ENCODE assay signal across 14 cellular contexts in genomic region chr20:23087587-23088275, GRCh38. TPM values are rescaled to one million over a fixed set of nuclear protein-coding genes. Genes with fewer than 3 reads are reported as not detected.
DNase-seq lines count a peak whose midpoint lies in the region; ATAC-seq and TF ChIP-seq lines count a peak whose summit lies in the region.
"Had no signal": no experiment of that assay in that cellular context is flagged by ENCODE, and none has a peak within 500 bp of the region (broad histone marks: within the 10 kb centered on the region; RNA-seq: fewer than 3 reads in every experiment).

No MANE protein-coding gene starts in this region.

- peak overlapping the region; percentile 91 to 99 (median 97) for H3K27ac ChIP-seq in heart right ventricle
- peak overlapping the region; percentile 84 for H3K27ac ChIP-seq in parathyroid adenoma
- H3K27ac ChIP-seq in urinary bladder (ENCODE audit: low read depth) = peak overlapping the region; percentile 29
- no peak overlapping the region for H3K27ac ChIP-seq in GM23338 (ENCODE audit: low read depth)
- H3K27ac ChIP-seq: SJSA1 had no signal

- no peaks in the 10 kb centered on the region for H3K9me3 Mint-ChIP-seq in GM23338
- H3K9me3 Mint-ChIP-seq: activated naive CD8-positive, alpha-beta T cell treated with anti-CD3 and anti-CD28 coated beads, Interleukin-2, amount 10 ng/mL, durations not matched to agents 7 days and 5 days; type B pancreatic cell had no signal

- H2AFZ ChIP-seq in parathyroid adenoma = no peak overlapping the region
- H2AFZ ChIP-seq in GM23338 = no peak overlapping the region

- TF ChIP-seq CTCF in heart right ventricle (IDR thresholded peaks at IDR 0.05) (no peak), parathyroid adenoma (IDR thresholded peaks at IDR 0.05) (no peak), GM23338 (conservative IDR thresholded peaks at IDR 0.05; ENCODE audit: low read depth in 2 of 2) (no peak)

- H3K9ac ChIP-seq in parathyroid adenoma = no peak overlapping the region

- H3K9me2 ChIP-seq in GM23338 (ENCODE audit: insufficient read depth) = no peaks in the 10 kb centered on the region

- H3K36me3 ChIP-seq in heart right ventricle (peaks cover 0 to 4% (median 0%) of the 10 kb centered on the region in 9 donors), parathyroid adenoma (ENCODE audit: control insufficient read depth, insufficient read depth, low read length) (no peaks in the 10 kb centered on the region), urinary bladder (ENCODE audit: insufficient read depth) (no peaks in the 10 kb centered on the region), GM23338 (ENCODE audit: insufficient read depth) (no peaks in the 10 kb centered on the region), MG63 (no peaks in the 10 kb centered on the region)
- H3K36me3 ChIP-seq: SJSA1 had no signal

- H3K4me3 Mint-ChIP-seq in GM23338 = no peak overlapping the region
- H3K4me3 Mint-ChIP-seq: activated naive CD8-positive, alpha-beta T cell treated with anti-CD3 and anti-CD28 coated beads, Interleukin-2, amount 10 ng/mL, durations not matched to agents 7 days and 5 days; type B pancreatic cell had no signal

- 72 to 79% methylated on average over 10 of the region's 10 CpGs for WGBS in heart right ventricle, 2 donors
- 84% methylated on average over 10 of the region's 10 CpGs for WGBS in urinary bladder

- ATAC-seq in heart right ventricle (no peak), left ventricle myocardium superior (no peak), GM23338 (no peak)

- H3K4me3 ChIP-seq in heart right ventricle (no peak overlapping the region), parathyroid adenoma (ENCODE audit: low read depth, low read length) (no peak overlapping the region), urinary bladder (ENCODE audit: low read depth, low read length) (no peak overlapping the region), GM23338 (no peak overlapping the region), MG63 (no peak overlapping the region)
- H3K4me3 ChIP-seq: SJSA1 had no signal

- H3K27me3 ChIP-seq in heart right ventricle (no peaks in the 10 kb centered on the region), parathyroid adenoma (ENCODE audit: control insufficient read depth, insufficient read depth, low read length) (no peaks in the 10 kb centered on the region), GM23338 (ENCODE audit: insufficient read depth) (no peaks in the 10 kb centered on the region), MG63 (no peaks in the 10 kb centered on the region)
- H3K27me3 ChIP-seq: SJSA1 had no signal

- H3K4me1 Mint-ChIP-seq in GM23338 = peaks cover 32% of the 10 kb centered on the region

- DNase-seq in heart right ventricle = no peak
- DNase-seq in left ventricle myocardium superior = no peak
- peak; percentile 81 to 87 for DNase-seq in erythroblast (lab: John Stamatoyannopoulos, UW)
- DNase-seq in GM23338 (ENCODE audit: low spot score) = no peak
- DNase-seq in effector CD4-positive, alpha-beta T cell = no peak
- DNase-seq in MG63 = no peak
- DNase-seq: activated CD4-positive, CD25-positive, alpha-beta regulatory T cell; activated naive CD8-positive, alpha-beta T cell treated with anti-CD3 and anti-CD28 coated beads, Interleukin-2, amount 10 ng/mL, durations not matched to agents 7 days and 5 days; NCI-H2029 treated with DMSO at 0.1 percent for 48 hours; NCI-H774 had no signal

- H3K79me2 ChIP-seq in parathyroid adenoma = no peaks in the 10 kb centered on the region
- no peaks in the 10 kb centered on the region for H3K79me2 ChIP-seq in GM23338 (replicated peaks; ENCODE audit: insufficient read depth)

- H3K27me3 Mint-ChIP-seq in GM23338 (ENCODE audit: insufficient read depth, low read depth, poor library complexity) = peaks cover 6% of the 10 kb centered on the region
- H3K27me3 Mint-ChIP-seq: activated naive CD8-positive, alpha-beta T cell treated with anti-CD3 and anti-CD28 coated beads, Interleukin-2, amount 10 ng/mL, durations not matched to agents 7 days and 5 days had no signal

- no peaks in the 10 kb centered on the region for H4K20me1 ChIP-seq in GM23338 (replicated peaks; ENCODE audit: insufficient read depth)

- intact Hi-C loops in heart right ventricle (cut with DNase I) (loop anchor here in 3 of 10 donors (5.0 kb wide), 3 partner anchors 35 to 55 kb away; no protein-coding TSS in a partner anchor), left ventricle myocardium superior (cut with micrococcal nuclease) (no loop called here)

- H3F3A ChIP-seq in GM23338 (replicated peaks; ENCODE audit: low read depth) = no peaks in the 10 kb centered on the region

- H3K4me2 ChIP-seq in parathyroid adenoma (ENCODE audit: low read length) (no peak overlapping the region), GM23338 (no peak overlapping the region)

- H3K9me3 ChIP-seq in heart right ventricle (no peaks in the 10 kb centered on the region), parathyroid adenoma (ENCODE audit: control insufficient read depth, low read length) (no peaks in the 10 kb centered on the region), MG63 (no peaks in the 10 kb centered on the region)
- H3K9me3 ChIP-seq: SJSA1 had no signal

- no peak for TF ChIP-seq POLR2A in erythroblast (IDR thresholded peaks at IDR 0.05; ENCODE audit: low read length)

- no peak overlapping the region; the same call in 1 of the 2 replicates for H3K27ac Mint-ChIP-seq in GM23338
- H3K27ac Mint-ChIP-seq: activated naive CD8-positive, alpha-beta T cell treated with anti-CD3 and anti-CD28 coated beads, Interleukin-2, amount 10 ng/mL, durations not matched to agents 7 days and 5 days; type B pancreatic cell had no signal

- H3K4me1 ChIP-seq in heart right ventricle (peaks cover 12 to 49% (median 33%) of the 10 kb centered on the region in 9 donors), parathyroid adenoma (no peaks in the 10 kb centered on the region), urinary bladder (ENCODE audit: insufficient read depth) (no peaks in the 10 kb centered on the region), GM23338 (ENCODE audit: insufficient read depth) (no peaks in the 10 kb centered on the region; the same call in 1 of the 2 replicates)

- no peaks in the 10 kb centered on the region for H3K36me3 Mint-ChIP-seq in GM23338 (ENCODE audit: low read depth)
- H3K36me3 Mint-ChIP-seq: activated naive CD8-positive, alpha-beta T cell treated with anti-CD3 and anti-CD28 coated beads, Interleukin-2, amount 10 ng/mL, durations not matched to agents 7 days and 5 days; type B pancreatic cell had no signal

TF ChIP-seq in GM23338, 12 proteins besides CTCF, POLR2A, EP300 and RAD21 (continues in another document):
- no peak for TF ChIP-seq EZH2 (IDR thresholded peaks at IDR 0.05; ENCODE audit: low read depth, unreplicated experiment)
- TF ChIP-seq EZH2phosphoT487 (IDR thresholded peaks at IDR 0.05; ENCODE audit: unreplicated experiment) = no peak
- no peak for TF ChIP-seq ZNF331 (CRISPR knock-in tag; IDR thresholded peaks at IDR 0.05; ENCODE audit: low read depth)
- TF ChIP-seq, protein P1, sequence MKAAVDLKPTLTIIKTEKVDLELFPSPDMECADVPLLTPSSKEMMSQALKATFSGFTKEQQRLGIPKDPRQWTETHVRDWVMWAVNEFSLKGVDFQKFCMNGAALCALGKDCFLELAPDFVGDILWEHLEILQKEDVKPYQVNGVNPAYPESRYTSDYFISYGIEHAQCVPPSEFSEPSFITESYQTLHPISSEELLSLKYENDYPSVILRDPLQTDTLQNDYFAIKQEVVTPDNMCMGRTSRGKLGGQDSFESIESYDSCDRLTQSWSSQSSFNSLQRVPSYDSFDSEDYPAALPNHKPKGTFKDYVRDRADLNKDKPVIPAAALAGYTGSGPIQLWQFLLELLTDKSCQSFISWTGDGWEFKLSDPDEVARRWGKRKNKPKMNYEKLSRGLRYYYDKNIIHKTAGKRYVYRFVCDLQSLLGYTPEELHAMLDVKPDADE (IDR thresholded peaks at IDR 0.05) = no peak
- TF ChIP-seq CREB1 (CRISPR knock-in tag; IDR thresholded peaks at IDR 0.05; ENCODE audit: low read depth) = no peak

RNA-seq across cellular contexts. Expression of gene CD93, which starts 1.6 kb away (rescaled TPM):
- total RNA-seq in heart right ventricle = 10 to 100 TPM; 29.6 to 85.0 (median 40.0) TPM
- 10 to 100 TPM; 12.7 to 24.9 TPM for polyA plus RNA-seq in heart right ventricle
- 41.0 TPM for total RNA-seq in left ventricle myocardium superior
- total RNA-seq in urinary bladder = 72.8 TPM
- polyA plus RNA-seq in urinary bladder = 52.6 TPM
- total RNA-seq in GM23338 (2014; rRNA removed; shearing (Covaris generic)) = 0.04 TPM in 1 of 2 replicates, not detected in the other
- polyA plus RNA-seq in GM23338 (2016; fragmentation: Nextera tagmentation; extraction: Ambion mirVana) = 0.03 TPM in 2 replicates
- not detected in 2 replicates for total RNA-seq in MG63 (2014; rRNA removed; shearing (Covaris generic); ENCODE audit: low replicate concordance)
- total RNA-seq: SJSA1 had no signal

RNA-seq across cellular contexts. Expression of gene THBD, which starts 38.3 kb away (rescaled TPM):
- total RNA-seq in heart right ventricle (10 to 100 TPM; 11.1 to 61.0 (median 17.4) TPM), left ventricle myocardium superior (13.1 TPM), urinary bladder (11.1 TPM)
- polyA plus RNA-seq in heart right ventricle (10 to 100 TPM; 12.0 to 20.6 TPM), urinary bladder (55.0 TPM), GM23338 (2016; fragmentation: Nextera tagmentation; extraction: Ambion mirVana) (0.10 and 0.17 TPM in 2 replicates)
- 0.58 and 0.97 TPM in 2 replicates for total RNA-seq in GM23338 (2014; rRNA removed; shearing (Covaris generic))
- total RNA-seq in MG63 (2014; rRNA removed; shearing (Covaris generic); ENCODE audit: low replicate concordance) = 0.72 and 1.4 TPM in 2 replicates

RNA-seq across cellular contexts. Expression of gene SSTR4, which starts 52.6 kb away (rescaled TPM):
- total RNA-seq in heart right ventricle (not detected), left ventricle myocardium superior (not detected), urinary bladder (not detected)
- polyA plus RNA-seq in heart right ventricle (not detected), urinary bladder (0.06 TPM), GM23338 (2016; fragmentation: Nextera tagmentation; extraction: Ambion mirVana) (not detected in 2 replicates)
- total RNA-seq in GM23338 (2014; rRNA removed; shearing (Covaris generic)) = not detected in 2 replicates
- not detected in 2 replicates for total RNA-seq in MG63 (2014; rRNA removed; shearing (Covaris generic); ENCODE audit: low replicate concordance)
- total RNA-seq: activated naive CD8-positive, alpha-beta T cell treated with anti-CD3 and anti-CD28 coated beads, Interleukin-2, amount 10 ng/mL, durations not matched to agents 7 days and 5 days; SJSA1 had no signal

Comparison
In these comparisons a context has a peak if more than half of its experiments do, and no peak if none do; other contexts are left out.
1. DNase-seq: peak in erythroblast (2 of 2); none in heart right ventricle (0 of 2), left ventricle myocardium superior (single experiment), GM23338 (single experiment), effector CD4-positive, alpha-beta T cell (single experiment) and MG63 (single experiment).
2. RNA of gene CD93, which starts 1.6 kb away (total RNA-seq): 72.8 TPM in urinary bladder (single experiment), 29.6 to 85.0 TPM in heart right ventricle and 41.0 TPM in left ventricle myocardium superior (single experiment); 0.04 TPM in GM23338 and not detected in MG63; every median in the first group is over 10 times any median in the second.